Comparison of ENCODE assay signal across 21 cellular contexts in the genomic region with DNA sequence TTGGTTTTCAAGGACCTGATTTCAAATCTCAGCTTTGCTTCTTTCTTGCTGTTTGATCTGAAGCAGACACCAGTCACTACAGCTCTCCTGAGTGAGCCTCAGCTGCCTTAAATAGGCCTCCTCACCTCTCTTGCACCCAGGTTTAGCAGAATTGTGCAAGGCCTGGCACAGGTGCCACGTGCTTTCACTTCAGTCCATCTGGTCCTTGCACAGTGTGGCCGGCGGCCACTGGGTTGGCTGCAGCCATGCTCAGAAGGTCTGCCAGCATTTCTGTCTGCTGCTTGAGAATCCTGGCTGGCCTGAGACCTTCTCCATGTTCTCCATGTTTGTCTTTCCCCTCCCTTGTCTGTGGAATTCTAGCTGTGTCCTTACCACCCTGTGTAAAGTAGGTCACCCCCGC. TPM values are rescaled to one million over a fixed set of nuclear protein-coding genes. Genes with fewer than 3 reads are reported as not detected.
DNase-seq lines count a peak whose midpoint lies in the region; ATAC-seq and TF ChIP-seq lines count a peak whose summit lies in the region.
"Had no signal": no experiment of that assay in that cellular context is flagged by ENCODE, and none has a peak within 500 bp of the region (broad histone marks: within the 10 kb centered on the region; RNA-seq: fewer than 3 reads in every experiment).

No MANE protein-coding gene starts in this region.

- no peak overlapping the region for H3K9ac ChIP-seq in smooth muscle cell (ENCODE audit: low read depth)
- H3K9ac ChIP-seq: BLaER1 had no signal

- 57 to 79% methylated on average over 4 of the region's 4 CpGs for WGBS in esophagus squamous epithelium, 2 donors
- WGBS in smooth muscle cell (ENCODE audit: low lambda C conversion rate): 96% methylated on average over 4 of the region's 4 CpGs

- no peaks in the 10 kb centered on the region for H3K79me2 ChIP-seq in GM23338 (replicated peaks; ENCODE audit: insufficient read depth)
- H3K79me2 ChIP-seq in smooth muscle cell (ENCODE audit: low read depth): no peaks in the 10 kb centered on the region

- H3K27me3 ChIP-seq in GM23338 (ENCODE audit: insufficient read depth) (no peaks in the 10 kb centered on the region), esophagus squamous epithelium (no peaks in the 10 kb centered on the region), smooth muscle cell (ENCODE audit: low read depth) (no peaks in the 10 kb centered on the region)
- H3K27me3 ChIP-seq: BLaER1 had no signal

- H3K4me1 Mint-ChIP-seq in GM23338: peaks cover 18% of the 10 kb centered on the region; the same call in 2 of the 3 replicates
- H3K4me1 Mint-ChIP-seq: natural killer cell had no signal

- no peak overlapping the region for H3K4me3 ChIP-seq in GM23338
- H3K4me3 ChIP-seq in esophagus squamous epithelium: no peak overlapping the region
- H3K4me3 ChIP-seq in smooth muscle cell: no peak overlapping the region
- H3K4me3 ChIP-seq: BLaER1 had no signal

- H3K27me3 Mint-ChIP-seq in GM23338 (ENCODE audit: insufficient read depth, low read depth, poor library complexity): no peaks in the 10 kb centered on the region

- intact Hi-C loops in esophagus squamous epithelium (cut with DNase I): no loop called here

- TF ChIP-seq CTCF in GM23338 (conservative IDR thresholded peaks at IDR 0.05; ENCODE audit: low read depth in 2 of 2) (no peak), esophagus squamous epithelium (IDR thresholded peaks at IDR 0.05) (no peak), smooth muscle cell (IDR thresholded peaks at IDR 0.05; ENCODE audit: borderline replicate concordance, insufficient read depth, poor library complexity, severe bottlenecking) (no peak)

- H3K4me1 ChIP-seq in GM23338 (ENCODE audit: insufficient read depth) (peaks cover 11% of the 10 kb centered on the region), esophagus squamous epithelium (peaks cover 0 to 9% (median 0%) of the 10 kb centered on the region in 3 donors), smooth muscle cell (ENCODE audit: low read depth) (peaks cover 22% of the 10 kb centered on the region)
- H3K4me1 ChIP-seq: BLaER1 had no signal

- H3K4me2 ChIP-seq in GM23338: no peak overlapping the region; the same call in 1 of the 2 replicates
- peak overlapping the region; percentile 50 for H3K4me2 ChIP-seq in smooth muscle cell
- H3K4me2 ChIP-seq: BLaER1 had no signal

- no peaks in the 10 kb centered on the region for H3K36me3 ChIP-seq in GM23338 (ENCODE audit: insufficient read depth)
- H3K36me3 ChIP-seq in esophagus squamous epithelium: no peaks in the 10 kb centered on the region
- H3K36me3 ChIP-seq in smooth muscle cell (ENCODE audit: low read depth): no peaks in the 10 kb centered on the region
- H3K36me3 ChIP-seq: BLaER1 had no signal

- ATAC-seq in GM23338 (no peak), GM21360 (IDR thresholded peaks at IDR 0.05; ENCODE audit: unreplicated experiment) (no peak), HG03280 (IDR thresholded peaks at IDR 0.05; ENCODE audit: unreplicated experiment) (no peak)
- ATAC-seq: effector memory CD8-positive, alpha-beta T cell had no signal

- DNase-seq in GM23338 (ENCODE audit: low spot score) (no peak), esophagus squamous epithelium (lab: John Stamatoyannopoulos, UW) (no peak), midbrain (lab: John Stamatoyannopoulos, UW) (peak; percentile 25), smooth muscle cell (lab: John Stamatoyannopoulos, UW; ENCODE audit: unreplicated experiment) (no peak), NCI-H510A (lab: John Stamatoyannopoulos, UW) (no peak)
- DNase-seq in activated CD4-positive, alpha-beta T cell treated with anti-CD3 and anti-CD28 coated beads, Interleukin-2, amount 50 U/mL, for 4 hours: no peak
- DNase-seq: activated CD4-positive, alpha-beta T cell treated with anti-CD3 and anti-CD28 coated beads for 4 hours; Calu3; central memory CD4-positive, alpha-beta T cell; effector memory CD8-positive, alpha-beta T cell; Kasumi-1; mammary epithelial cell; natural killer cell; NCI-H1048; NCI-H2081 treated with DMSO at 0.1 percent for 48 hours; NCI-H510A treated with DMSO at 0.1 percent for 48 hours; stimulated activated CD4-positive, alpha-beta T cell treated with anti-CD3 and anti-CD28 coated beads, Interleukin-15, amount 100 ng/mL, for 24 hours; SW 1271 had no signal

- no peaks in the 10 kb centered on the region for H3K36me3 Mint-ChIP-seq in GM23338 (ENCODE audit: low read depth)
- H3K36me3 Mint-ChIP-seq: natural killer cell had no signal

- H3K9me3 ChIP-seq in esophagus squamous epithelium: no peaks in the 10 kb centered on the region
- no peaks in the 10 kb centered on the region for H3K9me3 ChIP-seq in smooth muscle cell (replicated peaks; ENCODE audit: low read depth)
- H3K9me3 ChIP-seq: BLaER1 had no signal

- H2AFZ ChIP-seq in GM23338 (peak overlapping the region; percentile 95), smooth muscle cell (ENCODE audit: low read depth) (peak overlapping the region; percentile 2)

- no peak for TF ChIP-seq POLR2A in esophagus squamous epithelium (IDR thresholded peaks at IDR 0.05)

- no peaks in the 10 kb centered on the region for H4K20me1 ChIP-seq in GM23338 (replicated peaks; ENCODE audit: insufficient read depth)
- no peaks in the 10 kb centered on the region for H4K20me1 ChIP-seq in smooth muscle cell (ENCODE audit: low read depth)
- H4K20me1 ChIP-seq: BLaER1 had no signal

- H3K9me2 ChIP-seq in GM23338 (ENCODE audit: insufficient read depth): 0 out of 2 replicates have a peak, but pooled peaks cover 9% of the 10 kb centered on the region

- H3F3A ChIP-seq in GM23338 (replicated peaks; ENCODE audit: low read depth) (no peaks in the 10 kb centered on the region), smooth muscle cell (ENCODE audit: low read depth) (peaks cover 18% of the 10 kb centered on the region)

- H3K27ac ChIP-seq in GM23338 (ENCODE audit: low read depth): no peak overlapping the region
- H3K27ac ChIP-seq in esophagus squamous epithelium: peak overlapping the region in 3 of 4 donors; percentile 1 to 60 (median 28)
- H3K27ac ChIP-seq in smooth muscle cell (ENCODE audit: low read depth): peak overlapping the region; percentile 45
- H3K27ac ChIP-seq: BLaER1 had no signal

- no peaks in the 10 kb centered on the region for H3K9me3 Mint-ChIP-seq in GM23338
- H3K9me3 Mint-ChIP-seq: effector memory CD8-positive, alpha-beta T cell; natural killer cell had no signal

- H3K4me3 Mint-ChIP-seq in GM23338: no peak overlapping the region
- H3K4me3 Mint-ChIP-seq: effector memory CD8-positive, alpha-beta T cell; natural killer cell had no signal

- H3K27ac Mint-ChIP-seq in GM23338: no peak overlapping the region
- H3K27ac Mint-ChIP-seq: effector memory CD8-positive, alpha-beta T cell; natural killer cell had no signal

TF ChIP-seq in GM23338, 12 proteins besides CTCF, POLR2A, EP300 and RAD21 (continues in another document):
- TF ChIP-seq, protein P1, sequence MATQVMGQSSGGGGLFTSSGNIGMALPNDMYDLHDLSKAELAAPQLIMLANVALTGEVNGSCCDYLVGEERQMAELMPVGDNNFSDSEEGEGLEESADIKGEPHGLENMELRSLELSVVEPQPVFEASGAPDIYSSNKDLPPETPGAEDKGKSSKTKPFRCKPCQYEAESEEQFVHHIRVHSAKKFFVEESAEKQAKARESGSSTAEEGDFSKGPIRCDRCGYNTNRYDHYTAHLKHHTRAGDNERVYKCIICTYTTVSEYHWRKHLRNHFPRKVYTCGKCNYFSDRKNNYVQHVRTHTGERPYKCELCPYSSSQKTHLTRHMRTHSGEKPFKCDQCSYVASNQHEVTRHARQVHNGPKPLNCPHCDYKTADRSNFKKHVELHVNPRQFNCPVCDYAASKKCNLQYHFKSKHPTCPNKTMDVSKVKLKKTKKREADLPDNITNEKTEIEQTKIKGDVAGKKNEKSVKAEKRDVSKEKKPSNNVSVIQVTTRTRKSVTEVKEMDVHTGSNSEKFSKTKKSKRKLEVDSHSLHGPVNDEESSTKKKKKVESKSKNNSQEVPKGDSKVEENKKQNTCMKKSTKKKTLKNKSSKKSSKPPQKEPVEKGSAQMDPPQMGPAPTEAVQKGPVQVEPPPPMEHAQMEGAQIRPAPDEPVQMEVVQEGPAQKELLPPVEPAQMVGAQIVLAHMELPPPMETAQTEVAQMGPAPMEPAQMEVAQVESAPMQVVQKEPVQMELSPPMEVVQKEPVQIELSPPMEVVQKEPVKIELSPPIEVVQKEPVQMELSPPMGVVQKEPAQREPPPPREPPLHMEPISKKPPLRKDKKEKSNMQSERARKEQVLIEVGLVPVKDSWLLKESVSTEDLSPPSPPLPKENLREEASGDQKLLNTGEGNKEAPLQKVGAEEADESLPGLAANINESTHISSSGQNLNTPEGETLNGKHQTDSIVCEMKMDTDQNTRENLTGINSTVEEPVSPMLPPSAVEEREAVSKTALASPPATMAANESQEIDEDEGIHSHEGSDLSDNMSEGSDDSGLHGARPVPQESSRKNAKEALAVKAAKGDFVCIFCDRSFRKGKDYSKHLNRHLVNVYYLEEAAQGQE (IDR thresholded peaks at IDR 0.05; ENCODE audit: unreplicated experiment): no peak
- no peak for TF ChIP-seq STAT1 (IDR thresholded peaks at IDR 0.05; ENCODE audit: unreplicated experiment)
- no peak for TF ChIP-seq JUNB (IDR thresholded peaks at IDR 0.05; ENCODE audit: unreplicated experiment)
- no peak for TF ChIP-seq POLR2AphosphoS5 (IDR thresholded peaks at IDR 0.05; ENCODE audit: low read depth)
- no peak for TF ChIP-seq ZNF114 (CRISPR knock-in tag; IDR thresholded peaks at IDR 0.05)
- TF ChIP-seq, protein P2, sequence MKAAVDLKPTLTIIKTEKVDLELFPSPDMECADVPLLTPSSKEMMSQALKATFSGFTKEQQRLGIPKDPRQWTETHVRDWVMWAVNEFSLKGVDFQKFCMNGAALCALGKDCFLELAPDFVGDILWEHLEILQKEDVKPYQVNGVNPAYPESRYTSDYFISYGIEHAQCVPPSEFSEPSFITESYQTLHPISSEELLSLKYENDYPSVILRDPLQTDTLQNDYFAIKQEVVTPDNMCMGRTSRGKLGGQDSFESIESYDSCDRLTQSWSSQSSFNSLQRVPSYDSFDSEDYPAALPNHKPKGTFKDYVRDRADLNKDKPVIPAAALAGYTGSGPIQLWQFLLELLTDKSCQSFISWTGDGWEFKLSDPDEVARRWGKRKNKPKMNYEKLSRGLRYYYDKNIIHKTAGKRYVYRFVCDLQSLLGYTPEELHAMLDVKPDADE (IDR thresholded peaks at IDR 0.05): no peak
- TF ChIP-seq NANOG (IDR thresholded peaks at IDR 0.05; ENCODE audit: borderline replicate concordance): no peak
- no peak for TF ChIP-seq EZH2phosphoT487 (IDR thresholded peaks at IDR 0.05; ENCODE audit: unreplicated experiment)

RNA-seq across cellular contexts. Expression of a gene that starts 14.5 kb away (rescaled TPM):
- total RNA-seq in GM23338 (2014; rRNA removed; shearing (Covaris generic)): 2.5 and 4.9 TPM in 2 replicates
- 1.4 and 2.2 TPM in 2 replicates for polyA plus RNA-seq in GM23338 (2016; fragmentation: Nextera tagmentation; extraction: Ambion mirVana)
- total RNA-seq in esophagus squamous epithelium: 10 to 100 TPM in 2 of 4 donors, 1 to 10 TPM in 2; 3.7 to 55.9 (median 11.9) TPM
- 26.5 and 29.8 TPM in 2 replicates for total RNA-seq in smooth muscle cell
- polyA plus RNA-seq in smooth muscle cell: 23.4 and 29.8 TPM in 2 replicates
- total RNA-seq: Calu3, natural killer cell had no signal

RNA-seq across cellular contexts. Expression of a gene that starts 52.5 kb away (rescaled TPM):
- 0.87 and 1.7 TPM in 2 replicates for total RNA-seq in GM23338 (2014; rRNA removed; shearing (Covaris generic))
- polyA plus RNA-seq in GM23338 (2016; fragmentation: Nextera tagmentation; extraction: Ambion mirVana) (1.7 and 2.0 TPM in 2 replicates), smooth muscle cell (1.5 TPM in 1 of 2 replicates, not detected in the other)
- total RNA-seq in esophagus squamous epithelium (under 1 TPM in 1 of 4 donors, not detected in 3; 0.19 TPM), smooth muscle cell (1.1 and 3.9 TPM in 2 replicates)
- total RNA-seq: natural killer cell had no signal
